ENCODE assay signal across 8 cellular contexts in genomic region chr7:102279537-102280400, GRCh38. TPM values are rescaled to one million over a fixed set of nuclear protein-coding genes. Genes with fewer than 3 reads are reported as not detected.
DNase-seq lines count a peak whose midpoint lies in the region; ATAC-seq and TF ChIP-seq lines count a peak whose summit lies in the region.

No MANE protein-coding gene starts in this region.

- H3K36me3 ChIP-seq in BE2C (no peaks in the 10 kb centered on the region), Panc1 (ENCODE audit: control insufficient read depth, insufficient read depth, low read length) (no peaks in the 10 kb centered on the region), prostate gland (no peaks in the 10 kb centered on the region)

- no TSS peak for BruUV-seq in Panc1 (replicated peaks; lab: Mats Ljungman, UMichigan)

- H3K4me1 ChIP-seq in BE2C (no peaks in the 10 kb centered on the region), Panc1 (ENCODE audit: control insufficient read depth, insufficient read depth, low read length) (no peaks in the 10 kb centered on the region; the same call in 1 of the 2 replicates), prostate gland (replicated peaks) (no peaks in the 10 kb centered on the region)

- intact Hi-C loops in Panc1 (cut with micrococcal nuclease; ENCODE audit: unreplicated experiment) (loop anchor here (1.0 kb wide), 1 partner anchor 111 kb away; no protein-coding TSS in a partner anchor), prostate gland (cut with DNase I) (loop anchor here (2.0 kb wide), 1 partner anchor 111 kb away; no protein-coding TSS in a partner anchor)

- TF ChIP-seq POLR2A in prostate gland (IDR thresholded peaks at IDR 0.05): no peak

- POLR2A ChIA-PET in Panc1 (lab: Charles Lee): no interaction called here

- no peaks in the 10 kb centered on the region for H3K9me3 ChIP-seq in BE2C
- H3K9me3 ChIP-seq in Panc1 (ENCODE audit: control insufficient read depth, insufficient read depth, low read depth, low read length): no peaks in the 10 kb centered on the region
- H3K9me3 ChIP-seq in prostate gland: no peaks in the 10 kb centered on the region

- TF ChIP-seq CTCF in BE2C (IDR thresholded peaks at IDR 0.05; ENCODE audit: low read depth, low read length): peak; percentile 93
- peak; percentile 96 for TF ChIP-seq CTCF in Panc1 (IDR thresholded peaks at IDR 0.05)
- peak; percentile 48 to 87 (median 74) for TF ChIP-seq CTCF in prostate gland (IDR thresholded peaks at IDR 0.05)

- H3K4me3 ChIP-seq in BE2C (ENCODE audit: low read depth, low read length) (no peak overlapping the region), Panc1 (ENCODE audit: low read depth in 2 of 2, low read length in 2 of 2) (no peak overlapping the region), prostate gland (no peak overlapping the region)

- in situ Hi-C loops in Panc1 (cut with HindIII; ENCODE audit: low pct_unique_long_range_greater_than_20kb, low sequenced_read_pairs): loop anchor here (10.0 kb wide), 1 partner anchor 135 kb away; no protein-coding TSS in a partner anchor

- DNase-seq in BE2C: peak; percentile 83
- DNase-seq in Panc1 (ENCODE audit: low read depth, low spot score): peak; percentile 24
- peak; percentile 22 for DNase-seq in activated gamma-delta T cell (lab: John Stamatoyannopoulos, UW)
- DNase-seq in germinal center (ENCODE audit: low spot score): peak; percentile 81
- DNase-seq in prostate gland (ENCODE audit: low spot score): no peak
- DNase-seq in HPDE6-E6E7 (ENCODE audit: extremely low spot score): no peak

- ATAC-seq in GM19023 (IDR thresholded peaks at IDR 0.05; ENCODE audit: unreplicated experiment) (peak; percentile 59), HG03571 (IDR thresholded peaks at IDR 0.05; ENCODE audit: unreplicated experiment) (peak; percentile 74), Panc1 (peak; percentile 91)

- CTCF ChIA-PET in Panc1 (lab: Charles Lee): interaction anchor here (0.6 to 1.4 kb wide), 4 partner anchors 17 to 695 kb away, joined by 3 to 9 read pairs (median 4); partner anchors contain the start of gene PRKRIP1

- 58% methylated on average over 21 of the region's 23 CpGs for WGBS in prostate gland

- H3K27me3 ChIP-seq in BE2C (no peaks in the 10 kb centered on the region), Panc1 (ENCODE audit: control insufficient read depth, insufficient read depth, low read length) (no peaks in the 10 kb centered on the region), prostate gland (replicated peaks; ENCODE audit: insufficient read depth) (no peaks in the 10 kb centered on the region)

- no peak overlapping the region for H3K27ac ChIP-seq in Panc1 (ENCODE audit: low read length)
- no peak overlapping the region for H3K27ac ChIP-seq in prostate gland

RNA-seq across cellular contexts. Expression of gene SH2B2, which starts 6.9 kb away (rescaled TPM):
- polyA plus RNA-seq in BE2C (2012; ENCODE audit: insufficient read depth, insufficient read length, low read depth): 16.9 TPM
- total RNA-seq in Panc1 (2021; ENCODE audit: unreplicated experiment): 2.8 TPM
- 7.4 TPM for polyA plus RNA-seq in Panc1 (2012; ENCODE audit: insufficient read length)
- 10 to 100 TPM in 1 of 2 donors, 1 to 10 TPM in 1; 7.7 to 22.3 TPM for total RNA-seq in prostate gland

Comparison
In these comparisons a context has a peak if more than half of its experiments do, and no peak if none do; other contexts are left out.
1. DNase-seq: peak in BE2C (single experiment), Panc1 (single experiment), activated gamma-delta T cell (single experiment) and germinal center (single experiment); none in prostate gland (single experiment) and HPDE6-E6E7 (single experiment).
2. Peak in every context shown above with its lines, with median percentiles within 50 percentile points of each other: CTCF ChIP-seq and ATAC-seq.